Comparison of ENCODE assay signal across 19 cellular contexts in the genomic region with DNA sequence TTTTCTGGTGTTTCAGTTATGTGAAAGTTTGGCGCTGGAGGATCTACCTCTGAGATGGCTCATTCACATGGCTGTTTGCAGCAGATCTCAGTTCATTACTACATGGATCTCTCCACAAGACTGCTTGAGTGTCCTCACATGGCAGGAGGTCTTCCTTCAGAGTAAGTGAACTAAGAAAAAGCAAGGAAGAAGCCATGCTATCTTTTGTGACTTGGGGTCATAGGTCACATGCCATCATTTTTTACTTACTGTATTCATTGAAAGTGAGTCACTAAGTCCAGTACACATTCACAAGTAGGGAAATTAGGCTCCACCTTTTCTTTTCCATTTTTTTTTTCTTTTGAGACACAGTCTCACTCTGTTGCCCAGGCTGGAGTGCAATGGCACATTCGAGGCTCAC. TPM values are rescaled to one million over a fixed set of nuclear protein-coding genes. Genes with fewer than 3 reads are reported as not detected.
DNase-seq lines count a peak whose midpoint lies in the region; ATAC-seq and TF ChIP-seq lines count a peak whose summit lies in the region.
"Had no signal": no experiment of that assay in that cellular context is flagged by ENCODE, and none has a peak within 500 bp of the region (broad histone marks: within the 10 kb centered on the region; RNA-seq: fewer than 3 reads in every experiment).

No MANE protein-coding gene starts in this region.

- ATAC-seq in HG03342 (IDR thresholded peaks at IDR 0.05; ENCODE audit: unreplicated experiment) (no peak), GM21390 (IDR thresholded peaks at IDR 0.05; ENCODE audit: unreplicated experiment) (no peak)
- ATAC-seq: naive thymus-derived CD4-positive, alpha-beta T cell; Right ventricle myocardium inferior had no signal

- H3K4me3 ChIP-seq in cardiac fibroblast (replicated peaks in 1 of 2; ENCODE audit: low read depth in 2 of 2, low read length in 2 of 2) = no peak overlapping the region
- H3K4me3 ChIP-seq: coronary artery, right atrium auricular region, vagina had no signal

- DNase-seq in AG08396 (ENCODE audit: low spot score) (peak; percentile 25), LHCN-M2 (ENCODE audit: low read depth) (peak; percentile 41), cardiac fibroblast (ENCODE audit: low read depth in 2 of 2) (peak; percentile 14 to 61), iris pigment epithelial cell (ENCODE audit: low read depth) (peak; percentile 40), DMS79 (lab: John Stamatoyannopoulos, UW) (no peak)
- DNase-seq in activated CD4-positive, alpha-beta T cell treated with anti-CD3 and anti-CD28 coated beads for 48 hours = no peak
- DNase-seq: activated CD8-positive, alpha-beta memory T cell treated with anti-CD3 and anti-CD28 coated beads for 24 hours; activated T-cell treated with anti-CD3 and anti-CD28 coated beads, Interleukin-2, amount 50 U/mL, for 48 hours; kidney glomerular epithelial cell; naive thymus-derived CD4-positive, alpha-beta T cell; NCI-H1417; NCI-H2171; NCI-H526 had no signal

- no peak for TF ChIP-seq CTCF in cardiac fibroblast (IDR thresholded peaks at IDR 0.05; ENCODE audit: low read depth, low read length)

RNA-seq across cellular contexts. Expression of a gene that starts 8.6 kb away (rescaled TPM):
- total RNA-seq in LHCN-M2 (2014; rRNA removed) = 40.8 and 43.3 TPM in 2 replicates
- 25.1 TPM for polyA plus RNA-seq in LHCN-M2 (2012)

RNA-seq across cellular contexts. Expression of a gene that starts 49.0 kb away (rescaled TPM):
- 7.2 and 13.2 TPM in 2 replicates for total RNA-seq in LHCN-M2 (2014; rRNA removed)
- 48.9 TPM for polyA plus RNA-seq in LHCN-M2 (2012)

RNA-seq across cellular contexts. Expression of a gene that starts 53.4 kb away (rescaled TPM):
- total RNA-seq in LHCN-M2 (2014; rRNA removed) = 2.2 and 2.6 TPM in 2 replicates
- polyA plus RNA-seq in LHCN-M2 (2012) = 2.9 TPM

Comparison
In these comparisons a context has a peak if more than half of its experiments do, and no peak if none do; other contexts are left out.
1. DNase-seq: peak in AG08396 (single experiment), LHCN-M2 (single experiment), cardiac fibroblast (2 of 2) and iris pigment epithelial cell (single experiment); none in DMS79 (single experiment) and activated CD4-positive, alpha-beta T cell treated with anti-CD3 and anti-CD28 coated beads for 48 hours (single experiment).